Comparison of ENCODE assay signal across 9 cellular contexts in the genomic region with DNA sequence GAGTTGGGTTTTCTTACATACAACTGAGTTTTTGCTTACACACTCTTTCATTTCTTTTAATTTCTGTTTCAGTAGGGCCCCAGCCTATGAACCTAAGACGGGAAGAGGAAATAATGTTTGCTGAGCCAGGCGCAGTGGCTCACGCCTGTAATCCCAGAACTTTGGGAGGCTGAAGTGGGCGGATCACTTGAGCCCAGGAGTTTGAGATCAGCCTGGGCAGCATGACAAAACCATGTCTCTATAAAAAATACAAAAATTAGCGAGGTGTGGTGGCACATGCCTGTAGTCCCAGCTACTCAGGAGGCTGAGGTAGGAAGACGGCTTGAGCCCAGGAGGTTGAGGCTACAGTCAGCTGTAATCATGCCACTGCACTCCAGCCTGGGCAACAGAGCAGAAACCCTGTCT. TPM values are rescaled to one million over a fixed set of nuclear protein-coding genes. Genes with fewer than 3 reads are reported as not detected.
DNase-seq lines count a peak whose midpoint lies in the region; ATAC-seq, FAIRE-seq and TF ChIP-seq lines count a peak whose summit lies in the region.
"Not testable (repeated sequence)": the region's sequence is repeated elsewhere in the genome, so short reads cannot be mapped to it uniquely, and the experiment has no call there.
"Had no signal": no experiment of that assay in that cellular context is flagged by ENCODE, and none has a peak within 500 bp of the region (broad histone marks: within the 10 kb centered on the region; RNA-seq: fewer than 3 reads in every experiment).

No MANE protein-coding gene starts in this region.

- H3K4me3 ChIP-seq in kidney (ENCODE audit: low read length in 2 of 2); aorta (ENCODE audit: low read length in 2 of 2): not testable (repeated sequence)

- H3K4me3 Mint-ChIP-seq in T-helper 2 cell treated with Interferon-gamma antibody and Interleukin-4, amounts not matched to agents 5 μg/mL and 100 μg/mL, for 36 hours: peak overlapping the region; percentile 5
- H3K4me3 Mint-ChIP-seq in progenitor cell of endocrine pancreas (ENCODE audit: low read depth): peak overlapping the region; percentile 17

- not testable (repeated sequence) for H3K36me3 ChIP-seq in kidney (ENCODE audit: control insufficient read depth in 1 of 2, insufficient read depth in 2 of 2, low read length in 2 of 2); aorta (ENCODE audit: control insufficient read depth in 1 of 2, insufficient read depth in 2 of 2, low read length in 1 of 2)

- H3K27ac ChIP-seq in kidney (ENCODE audit: low read depth in 2 of 2, low read length in 2 of 2) (peak overlapping the region; percentile 95 to 97), aorta (ENCODE audit: low read depth in 1 of 2, low read length in 2 of 2) (peak overlapping the region; percentile 99)

- peak; percentile 38 for DNase-seq in HCEC 1CT
- DNase-seq in T-helper 2 cell treated with Interferon-gamma antibody and Interleukin-4, amounts not matched to agents 5 μg/mL and 100 μg/mL, for 36 hours (ENCODE audit: low spot score); kidney; progenitor cell of endocrine pancreas (ENCODE audit: low spot score, unreplicated experiment): not testable (repeated sequence)
- peak; percentile 17 for DNase-seq in dedifferentiated amniotic fluid mesenchymal stem cell (ENCODE audit: extremely low spot score)
- DNase-seq in aorta: peak in 1 of 2 donors; percentile 68

- H3K27me3 Mint-ChIP-seq in T-helper 2 cell treated with Interferon-gamma antibody and Interleukin-4, amounts not matched to agents 5 μg/mL and 100 μg/mL, for 36 hours (ENCODE audit: low read depth): peaks cover 79% of the 10 kb centered on the region
- not testable (repeated sequence) for H3K27me3 Mint-ChIP-seq in progenitor cell of endocrine pancreas

- FAIRE-seq in kidney (lab: Jason Lieb, UNC): peak; percentile 3

- H3K9me3 ChIP-seq in kidney (ENCODE audit: control insufficient read depth in 1 of 2, low read length in 2 of 2); aorta (ENCODE audit: control insufficient read depth, low read length): not testable (repeated sequence)

- ATAC-seq in GM18873 (IDR thresholded peaks at IDR 0.05; ENCODE audit: low FRiP score, unreplicated experiment): peak; percentile 17
- peak; percentile 26 for ATAC-seq in HG03439 (IDR thresholded peaks at IDR 0.05; ENCODE audit: unreplicated experiment)
- ATAC-seq in aorta (ENCODE audit: low FRiP score): peak; percentile 69

- H3K9me3 Mint-ChIP-seq in T-helper 2 cell treated with Interferon-gamma antibody and Interleukin-4, amounts not matched to agents 5 μg/mL and 100 μg/mL, for 36 hours; progenitor cell of endocrine pancreas (ENCODE audit: low read depth): not testable (repeated sequence)

- H3K9ac ChIP-seq in kidney (ENCODE audit: low read length in 2 of 2): peak overlapping the region; percentile 2 to 86

- peaks cover 19% of the 10 kb centered on the region for H3K4me1 Mint-ChIP-seq in T-helper 2 cell treated with Interferon-gamma antibody and Interleukin-4, amounts not matched to agents 5 μg/mL and 100 μg/mL, for 36 hours (ENCODE audit: low read depth)
- peaks cover 58% of the 10 kb centered on the region for H3K4me1 Mint-ChIP-seq in progenitor cell of endocrine pancreas (ENCODE audit: low read depth)

- 4 to 5% methylated on average over 6 of the region's 6 CpGs for WGBS in aorta, 2 donors

- TF ChIP-seq CTCF in kidney (IDR thresholded peaks at IDR 0.05; ENCODE audit: borderline replicate concordance, extremely low read depth, insufficient read depth); progenitor cell of endocrine pancreas (IDR thresholded peaks at IDR 0.05; ENCODE audit: unreplicated experiment): not testable (repeated sequence)

- not testable (repeated sequence) for H3K27ac Mint-ChIP-seq in T-helper 2 cell treated with Interferon-gamma antibody and Interleukin-4, amounts not matched to agents 5 μg/mL and 100 μg/mL, for 36 hours
- peak overlapping the region; percentile 99 for H3K27ac Mint-ChIP-seq in progenitor cell of endocrine pancreas

- H3K36me3 Mint-ChIP-seq in T-helper 2 cell treated with Interferon-gamma antibody and Interleukin-4, amounts not matched to agents 5 μg/mL and 100 μg/mL, for 36 hours (ENCODE audit: low read depth); progenitor cell of endocrine pancreas (ENCODE audit: insufficient read depth): not testable (repeated sequence)

- H3K4me1 ChIP-seq in kidney (ENCODE audit: control insufficient read depth in 1 of 2, insufficient read depth in 1 of 2, low read depth in 1 of 2, low read length in 2 of 2): peaks cover 40 to 57% of the 10 kb centered on the region in 2 donors
- H3K4me1 ChIP-seq in aorta (ENCODE audit: control insufficient read depth in 1 of 2, insufficient read depth in 2 of 2, low read length in 2 of 2): not testable (repeated sequence)

- not testable (repeated sequence) for H3K27me3 ChIP-seq in aorta (ENCODE audit: control insufficient read depth in 1 of 2, insufficient read depth in 2 of 2, low read length in 1 of 2)

- intact Hi-C loops in kidney (cut with DNase I): not testable (repeated sequence)
- intact Hi-C loops in aorta (cut with DNase I): loop anchor here in 1 of 2 donors (5.0 kb wide), 1 partner anchor 69 kb away; no protein-coding TSS in a partner anchor

RNA-seq across cellular contexts. Expression of gene IFIT3, which starts 23.1 kb away (rescaled TPM):
- total RNA-seq in kidney: 20.1 TPM
- polyA plus RNA-seq in kidney (ENCODE audit: insufficient read depth, low read depth, low replicate concordance): 14.7 TPM
- total RNA-seq in progenitor cell of endocrine pancreas: 0.16 TPM in 1 of 2 replicates, not detected in the other
- 10 to 100 TPM; 14.2 to 19.0 TPM for total RNA-seq in aorta
- 10 to 100 TPM; 15.0 to 15.7 TPM for polyA plus RNA-seq in aorta

RNA-seq across cellular contexts. Expression of gene IFIT1B, which starts 26.9 kb away (rescaled TPM):
- total RNA-seq in kidney (not detected), progenitor cell of endocrine pancreas (not detected in 2 replicates), aorta (under 1 TPM; 0.16 to 0.87 TPM)
- polyA plus RNA-seq in kidney (ENCODE audit: insufficient read depth, low read depth, low replicate concordance) (not detected), aorta (not detected)
- total RNA-seq: naive thymus-derived CD4-positive, alpha-beta T cell had no signal

RNA-seq across cellular contexts. Expression of gene IFIT1, which starts 41.5 kb away (rescaled TPM):
- total RNA-seq in kidney (16.9 TPM), progenitor cell of endocrine pancreas (0.20 and 0.34 TPM in 2 replicates), aorta (10 to 100 TPM; 13.2 to 17.9 TPM)
- polyA plus RNA-seq in kidney (ENCODE audit: insufficient read depth, low read depth, low replicate concordance) (40.9 TPM), aorta (10 to 100 TPM; 13.6 to 17.7 TPM)

RNA-seq across cellular contexts. Expression of gene IFIT2, which starts 49.1 kb away (rescaled TPM):
- total RNA-seq in kidney (12.2 TPM), progenitor cell of endocrine pancreas (not detected in 2 replicates), aorta (10 to 100 TPM in 1 of 2 donors, 1 to 10 TPM in 1; 4.6 to 11.9 TPM)
- polyA plus RNA-seq in kidney (ENCODE audit: insufficient read depth, low read depth, low replicate concordance) (6.9 TPM), aorta (10 to 100 TPM; 10.8 to 11.3 TPM)

Comparison
In these comparisons a context has a peak if more than half of its experiments do, and no peak if none do; other contexts are left out.
1. ATAC-seq: peak in every context shown above with its lines; median percentile 69 in aorta; 26 in HG03439; 17 in GM18873.
2. RNA of gene IFIT3, which starts 23.1 kb away (total RNA-seq): 20.1 TPM in kidney (single experiment) and 14.2 to 19.0 TPM in aorta; 0.16 TPM in progenitor cell of endocrine pancreas; every median in the first group is over 10 times any median in the second.
3. RNA of gene IFIT1, which starts 41.5 kb away (total RNA-seq): 13.2 to 17.9 TPM in aorta and 16.9 TPM in kidney (single experiment); 0.20 to 0.34 TPM in progenitor cell of endocrine pancreas; every median in the first group is over 10 times any median in the second.